ENCODE assay signal across 8 cellular contexts in the genomic region with DNA sequence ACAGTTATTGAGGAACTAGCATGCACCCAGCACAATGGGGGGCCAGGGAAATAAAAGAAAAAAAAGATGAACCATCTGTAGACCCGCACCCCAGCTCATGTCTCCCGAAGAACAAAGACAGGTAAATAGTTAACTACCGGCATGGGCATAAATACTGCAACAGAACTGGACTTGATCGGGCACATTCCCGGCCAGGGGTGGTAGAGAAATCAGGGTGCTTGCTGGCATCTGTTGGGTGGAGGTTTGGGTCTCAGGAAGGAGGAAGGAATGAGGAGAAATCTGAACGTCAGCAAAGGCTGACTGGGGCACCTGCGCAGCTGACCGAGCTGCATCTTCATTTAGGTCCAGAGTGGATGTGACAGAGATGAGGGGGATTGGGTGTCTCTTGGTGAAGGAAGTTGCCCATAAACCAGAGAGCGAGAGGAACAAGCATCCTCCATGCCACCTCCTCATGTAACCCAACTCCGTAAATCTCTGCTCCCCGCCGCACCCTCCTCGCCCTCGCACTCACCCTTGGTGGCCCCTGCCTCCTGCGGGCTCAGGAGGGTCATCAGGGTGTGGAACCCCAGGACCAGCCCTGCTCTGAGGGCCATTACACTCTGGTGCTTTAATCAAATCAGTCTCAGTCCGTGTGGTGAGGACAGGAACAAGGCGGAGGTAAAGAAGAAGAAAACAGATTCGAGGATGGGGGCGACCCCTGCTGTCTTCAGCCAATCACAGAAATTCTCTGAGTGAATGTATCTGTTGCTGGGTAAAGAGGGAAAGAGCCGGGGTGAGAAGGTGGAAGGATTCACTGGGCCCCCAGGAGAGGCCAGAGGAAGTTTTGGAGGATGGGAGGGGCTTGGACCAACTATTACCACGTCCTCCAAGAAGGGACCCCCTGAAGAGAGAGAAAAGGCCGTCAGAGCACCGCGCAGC. TPM values are rescaled to one million over a fixed set of nuclear protein-coding genes. Genes with fewer than 3 reads are reported as not detected.
DNase-seq lines count a peak whose midpoint lies in the region; ATAC-seq and TF ChIP-seq lines count a peak whose summit lies in the region.

Gene HLA-DOA (minus strand): TSS at position 648 of the 918 bp plus-strand sequence.

- TF ChIP-seq CTCF in colonic mucosa (IDR thresholded peaks at IDR 0.05), result no peak

- peaks cover 7 to 11% of the 10 kb centered on the region in 2 donors for H3K27me3 Mint-ChIP-seq in T-cell

- peaks cover 14 to 20% (median 19%) of the 10 kb centered on the region in 3 donors for H3K4me1 Mint-ChIP-seq in T-cell

- H3K9ac ChIP-seq in colonic mucosa (ENCODE audit: low read depth in 2 of 2, low read length in 2 of 2), result peak within 1 kb of the TSS in 1 of 2 donors; percentile 6
- H3K9ac ChIP-seq in mucosa of rectum (ENCODE audit: low read depth in 1 of 2, low read length in 2 of 2), result peak within 1 kb of the TSS in 1 of 2 donors; percentile 24

- peaks cover 3% of the 10 kb centered on the region for H3K4me1 ChIP-seq in ACC112 (ENCODE audit: control insufficient read depth, insufficient read depth, low read length, unreplicated experiment)
- H3K4me1 ChIP-seq in colonic mucosa, result no peaks in the 10 kb centered on the region
- H3K4me1 ChIP-seq in mucosa of rectum (ENCODE audit: control insufficient read depth in 2 of 2, insufficient read depth in 2 of 2, low read length in 2 of 2), result no peaks in the 10 kb centered on the region
- no peaks in the 10 kb centered on the region for H3K4me1 ChIP-seq in aorta (ENCODE audit: control insufficient read depth in 1 of 2, insufficient read depth in 2 of 2, low read length in 2 of 2)

- POLR2A ChIA-PET in T-cell (lab: Charles Lee), result interaction anchor here in 1 of 2 donors (0.6 kb wide), 1 partner anchor 1791 kb away, joined by 3 read pairs; no protein-coding TSS in a partner anchor

- H3K36me3 Mint-ChIP-seq in T-cell, result no peaks in the 10 kb centered on the region

- H3K9me3 ChIP-seq in colonic mucosa, result no peaks in the 10 kb centered on the region
- H3K9me3 ChIP-seq in mucosa of rectum (ENCODE audit: control insufficient read depth in 2 of 2, low read length in 2 of 2), result no peaks in the 10 kb centered on the region
- no peaks in the 10 kb centered on the region for H3K9me3 ChIP-seq in aorta (ENCODE audit: control insufficient read depth, low read length)

- H3K27ac ChIP-seq in ACC112 (ENCODE audit: low read depth, low read length) (no peak within 1 kb of the TSS), colonic mucosa (no peak within 1 kb of the TSS), mucosa of rectum (ENCODE audit: low read depth in 2 of 2, low read length in 2 of 2) (peak within 1 kb of the TSS; percentile 13 to 61), aorta (ENCODE audit: low read depth in 1 of 2, low read length in 2 of 2) (no peak within 1 kb of the TSS)

- CTCF ChIA-PET in T-cell (lab: Charles Lee), result interaction anchor here in 1 of 2 donors (0.6 kb wide), 1 partner anchor 1054 kb away, joined by 3 read pairs; no protein-coding TSS in a partner anchor

- peaks cover 35% of the 10 kb centered on the region for H3K27me3 ChIP-seq in ACC112 (ENCODE audit: insufficient read depth, low read length)
- H3K27me3 ChIP-seq in colonic mucosa, result no peaks in the 10 kb centered on the region
- peaks cover 12 to 18% of the 10 kb centered on the region in 2 donors for H3K27me3 ChIP-seq in mucosa of rectum (ENCODE audit: control insufficient read depth in 2 of 2, insufficient read depth in 2 of 2, low read length in 2 of 2)
- H3K27me3 ChIP-seq in aorta (ENCODE audit: control insufficient read depth in 1 of 2, insufficient read depth in 2 of 2, low read length in 1 of 2), result peaks cover 0 to 6% of the 10 kb centered on the region in 2 donors

- H3K27ac Mint-ChIP-seq in T-cell, result peak within 1 kb of the TSS; percentile 75 to 82

- H2AFZ ChIP-seq in ACC112 (ENCODE audit: low read length, unreplicated experiment), result peak within 1 kb of the TSS; percentile 82

- H3K4me3 Mint-ChIP-seq in T-cell, result peak within 1 kb of the TSS; percentile 80 to 86 (median 84)

- H3K4me3 ChIP-seq in ACC112 (ENCODE audit: low read depth, low read length) (peak within 1 kb of the TSS; percentile 69), colonic mucosa (peak within 1 kb of the TSS; percentile 15), mucosa of rectum (ENCODE audit: low read length in 2 of 2) (peak within 1 kb of the TSS; percentile 24 to 67), aorta (ENCODE audit: low read length in 2 of 2) (no peak within 1 kb of the TSS)

- intact Hi-C loops in colonic mucosa (cut with DNase I) (no loop called here), aorta (cut with DNase I) (no loop called here)

- H3K36me3 ChIP-seq in ACC112 (ENCODE audit: insufficient read depth, low read length), result no peaks in the 10 kb centered on the region
- H3K36me3 ChIP-seq in colonic mucosa, result no peaks in the 10 kb centered on the region
- no peaks in the 10 kb centered on the region for H3K36me3 ChIP-seq in mucosa of rectum (ENCODE audit: control insufficient read depth in 2 of 2, insufficient read depth in 2 of 2, low read length in 2 of 2)
- H3K36me3 ChIP-seq in aorta (ENCODE audit: control insufficient read depth in 1 of 2, insufficient read depth in 2 of 2, low read length in 1 of 2), result no peaks in the 10 kb centered on the region

- H3K79me2 ChIP-seq in ACC112 (ENCODE audit: control insufficient read depth, insufficient read depth, low read length, unreplicated experiment), result no peaks in the 10 kb centered on the region

- DNase-seq in T-cell (peak in 33 of 34 experiments; percentile 16 to 68 (median 40)), colonic mucosa (no peak), aorta (peak in 1 of 2 donors; percentile 62), NCI-H446 (lab: John Stamatoyannopoulos, UW) (no peak)

- no peaks in the 10 kb centered on the region for H3K9me3 Mint-ChIP-seq in T-cell

- ATAC-seq in GM18517 (IDR thresholded peaks at IDR 0.05; ENCODE audit: unreplicated experiment) (peak; percentile 90), HG02943 (IDR thresholded peaks at IDR 0.05; ENCODE audit: low read depth, unreplicated experiment) (peak; percentile 66), T-cell (replicated peaks in 1 of 4) (peak; percentile 91 to 98 (median 94)), aorta (ENCODE audit: low FRiP score) (peak; percentile 44)

- WGBS in aorta, 2 donors, result 27 to 30% methylated on average over 24 of the region's 24 CpGs

RNA-seq across cellular contexts. Expression of gene HLA-DOA, which starts in this region (rescaled TPM):
- total RNA-seq in T-cell (10 to 100 TPM in 3 of 5 donors, 1 to 10 TPM in 2; 6.1 to 17.0 (median 13.4) TPM), colonic mucosa (1 to 10 TPM; 1.6 to 4.3 TPM), aorta (10 to 100 TPM; 10.4 to 16.7 TPM)
- polyA plus RNA-seq in aorta, result 1 to 10 TPM in 1 of 2 donors, under 1 TPM in 1; 0.28 to 2.8 TPM

Comparison
In these comparisons a context has a peak if more than half of its experiments do, and no peak if none do; other contexts are left out.
1. H3K27ac ChIP-seq: peak in mucosa of rectum (2 of 2); none in ACC112 (single experiment), colonic mucosa (single experiment) and aorta (0 of 2).
2. H3K4me3 ChIP-seq: peak in ACC112 (single experiment), colonic mucosa (single experiment) and mucosa of rectum (2 of 2); none in aorta (0 of 2).
3. DNase-seq: peak in T-cell (33 of 34); none in colonic mucosa (single experiment) and NCI-H446 (0 of 2).
4. Peak in every context shown above with its lines, with median percentiles within 50 percentile points of each other: ATAC-seq.